In the genomic region with DNA sequence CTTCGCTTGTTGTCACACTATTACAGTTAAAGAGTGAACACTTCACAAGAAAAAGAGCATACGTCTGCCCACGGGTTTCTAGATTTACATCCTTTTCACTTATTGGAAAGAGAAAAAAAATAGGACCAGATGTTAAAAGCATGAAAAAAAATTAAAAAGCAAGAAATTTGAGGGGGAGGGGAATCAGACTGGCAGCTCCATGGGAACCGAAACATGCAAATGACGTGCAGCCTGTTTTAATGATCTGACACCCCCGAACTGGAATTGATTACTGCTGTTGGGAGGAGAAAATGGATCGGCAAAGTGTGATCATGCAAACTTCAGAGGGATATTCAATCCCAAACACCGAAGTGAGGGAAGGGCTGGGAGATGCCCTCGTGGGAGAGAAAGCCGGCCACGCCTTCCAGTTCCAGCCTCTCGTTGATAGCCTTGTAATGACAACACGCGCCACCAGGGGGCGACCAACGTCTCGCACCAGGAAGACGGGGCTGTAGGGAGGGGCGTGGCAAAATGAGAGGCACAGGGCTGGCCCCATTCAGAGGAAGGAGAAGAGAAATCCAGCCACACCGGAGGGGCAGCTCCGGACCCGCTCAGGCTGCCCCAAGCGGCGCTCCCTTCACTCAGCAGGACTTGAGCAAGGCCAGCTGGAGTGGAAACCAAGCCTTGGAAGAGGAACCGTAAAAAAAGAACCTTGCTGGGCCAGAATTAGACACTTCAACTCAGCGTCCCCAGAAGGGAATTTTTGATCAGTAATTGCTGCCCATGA, we compare ENCODE assay signal across 8 cellular contexts. TPM values are rescaled to one million over a fixed set of nuclear protein-coding genes. Genes with fewer than 3 reads are reported as not detected.
DNase-seq lines count a peak whose midpoint lies in the region; ATAC-seq lines count a peak whose summit lies in the region.

No MANE protein-coding gene starts in this region.

- DNase-seq in Daoy (ENCODE audit: low read depth) (peak; percentile 93), KBM-7 (peak; percentile 93), RKO (ENCODE audit: low spot score) (peak; percentile 86), fibroblast of gingiva (ENCODE audit: low read depth) (peak; percentile 74)
- DNase-seq in activated T-cell treated with anti-CD3 and anti-CD28 coated beads, Interleukin-2, amount 50 U/mL, for 72 hours: peak; percentile 93 to 94
- peak; percentile 91 for DNase-seq in natural killer cell treated with Interleukin-12 subunit alpha and Interleukin-12 subunit beta and Interleukin-15 and Interleukin-18, amount 100 ng/mL, for 72 hours (ENCODE audit: low spot score)
- peak; percentile 73 to 90 (median 86) for DNase-seq in stimulated activated naive CD4-positive, alpha-beta T cell (lab: John Stamatoyannopoulos, UW)

- in situ Hi-C loops in KBM-7 (cut with MboI; ENCODE audit: low pct_unique_long_range_greater_than_20kb, low sequenced_read_pairs): no loop called here

- peak overlapping the region; percentile 71 to 77 for H3K4me3 Mint-ChIP-seq in activated T-cell treated with anti-CD3 and anti-CD28 coated beads, Interleukin-2, amount 50 U/mL, for 72 hours
- H3K4me3 Mint-ChIP-seq in natural killer cell treated with Interleukin-12 subunit alpha and Interleukin-12 subunit beta and Interleukin-15 and Interleukin-18, amount 100 ng/mL, for 72 hours: peak overlapping the region; percentile 71

- peak; percentile 97 for ATAC-seq in GM21825 (IDR thresholded peaks at IDR 0.05; ENCODE audit: unreplicated experiment)
- ATAC-seq in activated T-cell treated with anti-CD3 and anti-CD28 coated beads, Interleukin-2, amount 50 U/mL, for 72 hours (replicated peaks in 1 of 2): peak; percentile 99 to 100
- peak; percentile 97 to 98 for ATAC-seq in natural killer cell treated with Interleukin-12 subunit alpha and Interleukin-12 subunit beta and Interleukin-15 and Interleukin-18, amount 100 ng/mL, for 72 hours

- H3K36me3 Mint-ChIP-seq in activated T-cell treated with anti-CD3 and anti-CD28 coated beads, Interleukin-2, amount 50 U/mL, for 72 hours (ENCODE audit: insufficient read depth in 2 of 2): no peaks in the 10 kb centered on the region
- no peaks in the 10 kb centered on the region for H3K36me3 Mint-ChIP-seq in natural killer cell treated with Interleukin-12 subunit alpha and Interleukin-12 subunit beta and Interleukin-15 and Interleukin-18, amount 100 ng/mL, for 72 hours

- H3K9me3 Mint-ChIP-seq in activated T-cell treated with anti-CD3 and anti-CD28 coated beads, Interleukin-2, amount 50 U/mL, for 72 hours: no peaks in the 10 kb centered on the region
- H3K9me3 Mint-ChIP-seq in natural killer cell treated with Interleukin-12 subunit alpha and Interleukin-12 subunit beta and Interleukin-15 and Interleukin-18, amount 100 ng/mL, for 72 hours: no peaks in the 10 kb centered on the region

- H3K4me1 Mint-ChIP-seq in activated T-cell treated with anti-CD3 and anti-CD28 coated beads, Interleukin-2, amount 50 U/mL, for 72 hours (ENCODE audit: low read depth): peaks cover 15% of the 10 kb centered on the region
- peaks cover 6 to 14% of the 10 kb centered on the region in 2 donors for H3K4me1 Mint-ChIP-seq in natural killer cell treated with Interleukin-12 subunit alpha and Interleukin-12 subunit beta and Interleukin-15 and Interleukin-18, amount 100 ng/mL, for 72 hours (ENCODE audit: low read depth in 2 of 2)

- peak overlapping the region; percentile 3 for H3K27ac Mint-ChIP-seq in activated T-cell treated with anti-CD3 and anti-CD28 coated beads, Interleukin-2, amount 50 U/mL, for 72 hours
- no peak overlapping the region for H3K27ac Mint-ChIP-seq in natural killer cell treated with Interleukin-12 subunit alpha and Interleukin-12 subunit beta and Interleukin-15 and Interleukin-18, amount 100 ng/mL, for 72 hours

- H3K27me3 Mint-ChIP-seq in activated T-cell treated with anti-CD3 and anti-CD28 coated beads, Interleukin-2, amount 50 U/mL, for 72 hours (ENCODE audit: low read depth): peaks cover 5% of the 10 kb centered on the region
- H3K27me3 Mint-ChIP-seq in natural killer cell treated with Interleukin-12 subunit alpha and Interleukin-12 subunit beta and Interleukin-15 and Interleukin-18, amount 100 ng/mL, for 72 hours: peaks cover 19 to 36% of the 10 kb centered on the region in 2 donors

RNA-seq across cellular contexts. Expression of gene SYT13, which starts 53.8 kb away (rescaled TPM):
- total RNA-seq in Daoy (2014; rRNA removed; shearing (Covaris generic)): 0.91 and 2.6 TPM in 2 replicates
- total RNA-seq in activated T-cell treated with anti-CD3 and anti-CD28 coated beads, Interleukin-2, amount 50 U/mL, for 72 hours: not detected
- total RNA-seq in natural killer cell treated with Interleukin-12 subunit alpha and Interleukin-12 subunit beta and Interleukin-15 and Interleukin-18, amount 100 ng/mL, for 72 hours: not detected

Comparison
In these comparisons a context has a peak if more than half of its experiments do, and no peak if none do; other contexts are left out.
1. Peak in every context shown above with its lines: DNase-seq and ATAC-seq.